ENCODE assay signal across 23 cellular contexts in genomic region chr2:62348700-62349099, GRCh38.
A peak's percentile ranks its signal among the peaks of the same experiment; 100 is the strongest.
DNase-seq lines count a peak whose midpoint lies in the region; ATAC-seq and TF ChIP-seq lines count a peak whose summit lies in the region.
"Had no signal": no experiment of that assay in that cellular context is flagged by ENCODE, and none has a peak within 500 bp of the region (broad histone marks: within the 10 kb centered on the region; RNA-seq: fewer than 3 reads in every experiment).

No MANE protein-coding gene starts in this region.

- ATAC-seq in GM18868 (IDR thresholded peaks at IDR 0.05; ENCODE audit: unreplicated experiment) (peak; percentile 33), HG02885 (IDR thresholded peaks at IDR 0.05; ENCODE audit: poor library complexity, unreplicated experiment) (peak; percentile 47), WTC11 (no peak), HG02938 (IDR thresholded peaks at IDR 0.05; ENCODE audit: unreplicated experiment) (no peak)
- ATAC-seq: K562, T-helper 17 cell had no signal

- no peak overlapping the region for H3K4me3 ChIP-seq in GM12865 (ENCODE audit: low read depth, low read length)
- H3K4me3 ChIP-seq: BLaER1, K562, Peyer's patch had no signal

- peak overlapping the region; percentile 25 for H3K27ac Mint-ChIP-seq in WTC11
- H3K27ac Mint-ChIP-seq: CD4-positive, CD25-positive, alpha-beta regulatory T cell; T-helper 17 cell had no signal

- H3K9me3 Mint-ChIP-seq in WTC11 = peaks cover 23% of the 10 kb centered on the region

- H3K4me3 Mint-ChIP-seq in WTC11 = no peak overlapping the region
- H3K4me3 Mint-ChIP-seq: CD4-positive, CD25-positive, alpha-beta regulatory T cell; T-helper 17 cell had no signal

- no peaks in the 10 kb centered on the region for H3K27me3 Mint-ChIP-seq in WTC11 (ENCODE audit: low read depth)
- H3K27me3 Mint-ChIP-seq: T-helper 17 cell had no signal

- peaks cover 26% of the 10 kb centered on the region for H3K4me1 Mint-ChIP-seq in WTC11
- H3K4me1 Mint-ChIP-seq: CD4-positive, CD25-positive, alpha-beta regulatory T cell; T-helper 17 cell had no signal

- CTCF ChIA-PET in WTC11 (lab: Charles Lee) = interaction anchor here (0.7 kb wide), 1 partner anchor 731 kb away, joined by 4 read pairs; no protein-coding TSS in a partner anchor

- TF ChIP-seq CTCF in GM12865 (IDR thresholded peaks at IDR 0.05; ENCODE audit: insufficient read depth, low read depth, low read length, missing control alignments) (no peak), WTC11 (IDR thresholded peaks at IDR 0.05) (no peak)

- peak; percentile 84 for DNase-seq in GM12865 (ENCODE audit: low read depth)
- DNase-seq in WTC11 (ENCODE audit: low spot score) = no peak
- DNase-seq in T-helper 2 cell = no peak
- DNase-seq in NCI-H2227 (lab: John Stamatoyannopoulos, UW; ENCODE audit: unreplicated experiment) = no peak
- DNase-seq in stimulated activated CD8-positive, alpha-beta memory T cell treated with anti-CD3 and anti-CD28 coated beads, Interleukin-4, amount 100 ng/mL, for 48 hours = no peak
- DNase-seq: 8988T; CD4-positive, CD25-positive, alpha-beta regulatory T cell; Kasumi-1; MV-4-11; NCI-H1105; NCI-H1436 treated with DMSO at 0.1 percent for 48 hours; NCI-H1930; NCI-H526 treated with DMSO at 0.1 percent for 48 hours; OCI-M1; Peyer's patch; SHP77 treated with DMSO at 0.1 percent for 48 hours; SW 1271; T-helper 17 cell had no signal

- POLR2A ChIA-PET in WTC11 (lab: Charles Lee) = no interaction called here

- H3K36me3 Mint-ChIP-seq in WTC11 = peaks cover 14% of the 10 kb centered on the region
- H3K36me3 Mint-ChIP-seq: CD4-positive, CD25-positive, alpha-beta regulatory T cell had no signal

TF ChIP-seq in WTC11, 78 proteins besides CTCF, POLR2A, EP300 and RAD21:
- no peak for TF ChIP-seq FOXJ3 (CRISPR knock-in tag; IDR thresholded peaks at IDR 0.05; ENCODE audit: borderline replicate concordance)
- TF ChIP-seq TEAD1 (CRISPR knock-in tag; IDR thresholded peaks at IDR 0.05) = no peak
- no peak for TF ChIP-seq GABPB1 (CRISPR knock-in tag; IDR thresholded peaks at IDR 0.05)
- TF ChIP-seq MYBL2 (CRISPR knock-in tag; IDR thresholded peaks at IDR 0.05) = no peak
- no peak for TF ChIP-seq OVOL2 (CRISPR knock-in tag; IDR thresholded peaks at IDR 0.05; ENCODE audit: borderline replicate concordance)
- no peak for TF ChIP-seq ZNF512 (CRISPR knock-in tag; IDR thresholded peaks at IDR 0.05; ENCODE audit: borderline replicate concordance)
- TF ChIP-seq, protein P1, sequence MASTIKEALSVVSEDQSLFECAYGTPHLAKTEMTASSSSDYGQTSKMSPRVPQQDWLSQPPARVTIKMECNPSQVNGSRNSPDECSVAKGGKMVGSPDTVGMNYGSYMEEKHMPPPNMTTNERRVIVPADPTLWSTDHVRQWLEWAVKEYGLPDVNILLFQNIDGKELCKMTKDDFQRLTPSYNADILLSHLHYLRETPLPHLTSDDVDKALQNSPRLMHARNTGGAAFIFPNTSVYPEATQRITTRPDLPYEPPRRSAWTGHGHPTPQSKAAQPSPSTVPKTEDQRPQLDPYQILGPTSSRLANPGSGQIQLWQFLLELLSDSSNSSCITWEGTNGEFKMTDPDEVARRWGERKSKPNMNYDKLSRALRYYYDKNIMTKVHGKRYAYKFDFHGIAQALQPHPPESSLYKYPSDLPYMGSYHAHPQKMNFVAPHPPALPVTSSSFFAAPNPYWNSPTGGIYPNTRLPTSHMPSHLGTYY (CRISPR knock-in tag; IDR thresholded peaks at IDR 0.05) = no peak
- TF ChIP-seq JAZF1 (CRISPR knock-in tag; IDR thresholded peaks at IDR 0.05) = no peak

Comparison
In these comparisons a context has a peak if more than half of its experiments do, and no peak if none do; other contexts are left out.
1. ATAC-seq: peak in GM18868 (single experiment) and HG02885 (single experiment); none in WTC11 (single experiment) and HG02938 (single experiment).